1 cellular context compared by ENCODE assay signal in the genomic region with DNA sequence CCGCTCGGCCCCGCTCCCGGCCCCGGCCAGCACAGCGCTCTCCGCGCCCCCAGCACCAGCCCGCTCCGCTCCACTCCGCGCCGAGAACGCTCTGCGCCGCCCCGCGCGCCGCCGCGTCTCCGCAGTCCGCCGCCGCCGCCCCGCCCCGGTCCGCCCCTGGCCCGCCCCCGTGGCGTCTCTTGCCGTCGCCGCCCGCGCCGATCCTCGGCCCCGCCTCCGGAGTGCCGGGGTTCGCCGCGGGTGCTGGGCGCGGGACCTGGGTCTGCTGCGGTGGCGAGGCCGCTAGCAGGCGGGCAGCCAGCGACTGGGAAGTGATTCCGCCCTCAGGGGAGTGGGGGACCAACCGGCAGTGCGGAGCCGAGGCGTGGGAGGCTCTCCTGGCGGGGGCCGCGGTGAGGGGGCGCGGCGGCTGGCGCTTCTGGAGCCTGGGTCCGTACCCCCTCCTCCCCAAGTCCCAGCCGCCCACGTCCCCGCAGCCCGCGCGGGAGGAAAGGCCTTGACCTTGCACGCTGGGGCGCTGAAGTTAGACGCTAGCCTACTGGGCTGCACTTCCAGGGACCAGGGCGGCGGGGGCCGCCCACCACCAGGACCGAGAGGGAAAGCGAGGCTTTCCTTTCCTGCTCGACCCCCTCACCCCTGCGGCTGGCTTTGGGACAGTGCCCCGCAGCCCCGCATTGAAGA.
TF ChIP-seq lines count a peak whose summit lies in the region.

HS6ST1 (minus strand) TSS at position 93 of the 681 bp plus-strand sequence. CDS start 305 bp downstream, outside the sequence.

TF ChIP-seq in HepG2, 621 proteins besides CTCF, POLR2A, EP300 and RAD21 (continued from another document and continues in another):
- TF ChIP-seq CEBPZ (IDR thresholded peaks at IDR 0.05; ENCODE audit: low read length) (no peak), STAG1 (CRISPR knock-in tag; IDR thresholded peaks at IDR 0.05) (no peak; the same call in 1 of the 2 replicates), PHB2 (IDR thresholded peaks at IDR 0.05; ENCODE audit: partially characterized antibody) (no peak), FOXP1 (IDR thresholded peaks at IDR 0.05) (no peak), FOXP1 (CRISPR knock-in tag; IDR thresholded peaks at IDR 0.05) (no peak), GZF1 (CRISPR knock-in tag; IDR thresholded peaks at IDR 0.05) (no peak), CCDC6 (CRISPR knock-in tag; IDR thresholded peaks at IDR 0.05) (peak; percentile 86)
- TF ChIP-seq, protein P1, sequence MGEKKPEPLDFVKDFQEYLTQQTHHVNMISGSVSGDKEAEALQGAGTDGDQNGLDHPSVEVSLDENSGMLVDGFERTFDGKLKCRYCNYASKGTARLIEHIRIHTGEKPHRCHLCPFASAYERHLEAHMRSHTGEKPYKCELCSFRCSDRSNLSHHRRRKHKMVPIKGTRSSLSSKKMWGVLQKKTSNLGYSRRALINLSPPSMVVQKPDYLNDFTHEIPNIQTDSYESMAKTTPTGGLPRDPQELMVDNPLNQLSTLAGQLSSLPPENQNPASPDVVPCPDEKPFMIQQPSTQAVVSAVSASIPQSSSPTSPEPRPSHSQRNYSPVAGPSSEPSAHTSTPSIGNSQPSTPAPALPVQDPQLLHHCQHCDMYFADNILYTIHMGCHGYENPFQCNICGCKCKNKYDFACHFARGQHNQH (CRISPR knock-in tag; IDR thresholded peaks at IDR 0.05), result no peak
- TF ChIP-seq, protein P2, sequence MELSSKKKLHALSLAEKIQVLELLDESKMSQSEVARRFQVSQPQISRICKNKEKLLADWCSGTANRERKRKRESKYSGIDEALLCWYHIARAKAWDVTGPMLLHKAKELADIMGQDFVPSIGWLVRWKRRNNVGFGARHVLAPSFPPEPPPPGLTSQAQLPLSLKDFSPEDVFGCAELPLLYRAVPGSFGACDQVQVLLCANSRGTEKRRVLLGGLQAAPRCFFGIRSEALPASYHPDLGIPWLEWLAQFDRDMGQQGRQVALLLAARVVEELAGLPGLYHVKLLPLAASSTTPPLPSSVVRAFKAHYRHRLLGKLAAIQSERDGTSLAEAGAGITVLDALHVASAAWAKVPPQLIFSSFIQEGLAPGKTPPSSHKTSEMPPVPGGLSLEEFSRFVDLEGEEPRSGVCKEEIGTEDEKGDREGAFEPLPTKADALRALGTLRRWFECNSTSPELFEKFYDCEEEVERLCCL (CRISPR knock-in tag; IDR thresholded peaks at IDR 0.05; ENCODE audit: borderline replicate concordance), result no peak
- TF ChIP-seq, protein P3, sequence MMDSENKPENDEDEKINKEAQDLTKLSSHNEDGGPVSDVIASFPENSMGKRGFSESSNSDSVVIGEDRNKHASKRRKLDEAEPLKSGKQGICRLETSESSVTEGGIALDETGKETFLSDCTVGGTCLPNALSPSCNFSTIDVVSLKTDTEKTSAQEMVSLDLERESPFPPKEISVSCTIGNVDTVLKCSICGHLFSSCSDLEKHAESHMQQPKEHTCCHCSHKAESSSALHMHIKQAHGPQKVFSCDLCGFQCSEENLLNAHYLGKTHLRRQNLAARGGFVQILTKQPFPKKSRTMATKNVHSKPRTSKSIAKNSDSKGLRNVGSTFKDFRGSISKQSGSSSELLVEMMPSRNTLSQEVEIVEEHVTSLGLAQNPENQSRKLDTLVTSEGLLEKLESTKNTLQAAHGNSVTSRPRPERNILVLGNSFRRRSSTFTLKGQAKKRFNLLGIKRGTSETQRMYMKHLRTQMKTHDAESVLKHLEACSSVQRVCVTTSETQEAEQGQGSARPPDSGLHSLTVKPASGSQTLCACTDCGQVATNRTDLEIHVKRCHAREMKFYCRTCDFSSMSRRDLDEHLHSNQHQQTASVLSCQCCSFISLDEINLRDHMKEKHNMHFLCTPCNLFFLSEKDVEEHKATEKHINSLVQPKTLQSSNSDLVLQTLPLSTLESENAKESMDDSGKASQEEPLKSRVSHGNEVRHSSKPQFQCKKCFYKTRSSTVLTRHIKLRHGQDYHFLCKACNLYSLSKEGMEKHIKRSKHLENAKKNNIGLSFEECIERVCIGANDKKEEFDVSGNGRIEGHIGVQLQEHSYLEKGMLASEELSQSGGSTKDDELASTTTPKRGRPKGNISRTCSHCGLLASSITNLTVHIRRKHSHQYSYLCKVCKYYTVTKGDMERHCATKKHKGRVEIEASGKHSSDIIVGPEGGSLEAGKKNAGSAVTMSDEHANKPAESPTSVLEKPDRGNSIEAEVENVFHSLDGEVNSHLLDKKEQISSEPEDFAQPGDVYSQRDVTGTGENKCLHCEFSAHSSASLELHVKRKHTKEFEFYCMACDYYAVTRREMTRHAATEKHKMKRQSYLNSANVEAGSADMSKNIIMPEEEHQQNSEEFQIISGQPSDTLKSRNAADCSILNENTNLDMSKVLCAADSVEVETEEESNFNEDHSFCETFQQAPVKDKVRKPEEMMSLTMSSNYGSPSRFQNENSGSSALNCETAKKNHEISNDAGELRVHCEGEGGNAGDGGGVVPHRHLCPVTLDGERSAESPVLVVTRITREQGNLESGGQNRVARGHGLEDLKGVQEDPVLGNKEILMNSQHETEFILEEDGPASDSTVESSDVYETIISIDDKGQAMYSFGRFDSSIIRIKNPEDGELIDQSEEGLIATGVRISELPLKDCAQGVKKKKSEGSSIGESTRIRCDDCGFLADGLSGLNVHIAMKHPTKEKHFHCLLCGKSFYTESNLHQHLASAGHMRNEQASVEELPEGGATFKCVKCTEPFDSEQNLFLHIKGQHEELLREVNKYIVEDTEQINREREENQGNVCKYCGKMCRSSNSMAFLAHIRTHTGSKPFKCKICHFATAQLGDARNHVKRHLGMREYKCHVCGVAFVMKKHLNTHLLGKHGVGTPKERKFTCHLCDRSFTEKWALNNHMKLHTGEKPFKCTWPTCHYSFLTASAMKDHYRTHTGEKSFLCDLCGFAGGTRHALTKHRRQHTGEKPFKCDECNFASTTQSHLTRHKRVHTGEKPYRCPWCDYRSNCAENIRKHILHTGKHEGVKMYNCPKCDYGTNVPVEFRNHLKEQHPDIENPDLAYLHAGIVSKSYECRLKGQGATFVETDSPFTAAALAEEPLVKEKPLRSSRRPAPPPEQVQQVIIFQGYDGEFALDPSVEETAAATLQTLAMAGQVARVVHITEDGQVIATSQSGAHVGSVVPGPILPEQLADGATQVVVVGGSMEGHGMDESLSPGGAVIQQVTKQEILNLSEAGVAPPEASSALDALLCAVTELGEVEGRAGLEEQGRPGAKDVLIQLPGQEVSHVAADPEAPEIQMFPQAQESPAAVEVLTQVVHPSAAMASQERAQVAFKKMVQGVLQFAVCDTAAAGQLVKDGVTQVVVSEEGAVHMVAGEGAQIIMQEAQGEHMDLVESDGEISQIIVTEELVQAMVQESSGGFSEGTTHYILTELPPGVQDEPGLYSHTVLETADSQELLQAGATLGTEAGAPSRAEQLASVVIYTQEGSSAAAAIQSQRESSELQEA (CRISPR knock-in tag; IDR thresholded peaks at IDR 0.05; ENCODE audit: not compliant biosample characterization), result peak; percentile 68
- TF ChIP-seq, protein P4, sequence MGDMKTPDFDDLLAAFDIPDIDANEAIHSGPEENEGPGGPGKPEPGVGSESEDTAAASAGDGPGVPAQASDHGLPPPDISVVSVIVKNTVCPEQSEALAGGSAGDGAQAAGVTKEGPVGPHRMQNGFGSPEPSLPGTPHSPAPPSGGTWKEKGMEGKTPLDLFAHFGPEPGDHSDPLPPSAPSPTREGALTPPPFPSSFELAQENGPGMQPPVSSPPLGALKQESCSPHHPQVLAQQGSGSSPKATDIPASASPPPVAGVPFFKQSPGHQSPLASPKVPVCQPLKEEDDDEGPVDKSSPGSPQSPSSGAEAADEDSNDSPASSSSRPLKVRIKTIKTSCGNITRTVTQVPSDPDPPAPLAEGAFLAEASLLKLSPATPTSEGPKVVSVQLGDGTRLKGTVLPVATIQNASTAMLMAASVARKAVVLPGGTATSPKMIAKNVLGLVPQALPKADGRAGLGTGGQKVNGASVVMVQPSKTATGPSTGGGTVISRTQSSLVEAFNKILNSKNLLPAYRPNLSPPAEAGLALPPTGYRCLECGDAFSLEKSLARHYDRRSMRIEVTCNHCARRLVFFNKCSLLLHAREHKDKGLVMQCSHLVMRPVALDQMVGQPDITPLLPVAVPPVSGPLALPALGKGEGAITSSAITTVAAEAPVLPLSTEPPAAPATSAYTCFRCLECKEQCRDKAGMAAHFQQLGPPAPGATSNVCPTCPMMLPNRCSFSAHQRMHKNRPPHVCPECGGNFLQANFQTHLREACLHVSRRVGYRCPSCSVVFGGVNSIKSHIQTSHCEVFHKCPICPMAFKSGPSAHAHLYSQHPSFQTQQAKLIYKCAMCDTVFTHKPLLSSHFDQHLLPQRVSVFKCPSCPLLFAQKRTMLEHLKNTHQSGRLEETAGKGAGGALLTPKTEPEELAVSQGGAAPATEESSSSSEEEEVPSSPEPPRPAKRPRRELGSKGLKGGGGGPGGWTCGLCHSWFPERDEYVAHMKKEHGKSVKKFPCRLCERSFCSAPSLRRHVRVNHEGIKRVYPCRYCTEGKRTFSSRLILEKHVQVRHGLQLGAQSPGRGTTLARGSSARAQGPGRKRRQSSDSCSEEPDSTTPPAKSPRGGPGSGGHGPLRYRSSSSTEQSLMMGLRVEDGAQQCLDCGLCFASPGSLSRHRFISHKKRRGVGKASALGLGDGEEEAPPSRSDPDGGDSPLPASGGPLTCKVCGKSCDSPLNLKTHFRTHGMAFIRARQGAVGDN (CRISPR knock-in tag; IDR thresholded peaks at IDR 0.05), result peak; percentile 82
- TF ChIP-seq, protein P5, sequence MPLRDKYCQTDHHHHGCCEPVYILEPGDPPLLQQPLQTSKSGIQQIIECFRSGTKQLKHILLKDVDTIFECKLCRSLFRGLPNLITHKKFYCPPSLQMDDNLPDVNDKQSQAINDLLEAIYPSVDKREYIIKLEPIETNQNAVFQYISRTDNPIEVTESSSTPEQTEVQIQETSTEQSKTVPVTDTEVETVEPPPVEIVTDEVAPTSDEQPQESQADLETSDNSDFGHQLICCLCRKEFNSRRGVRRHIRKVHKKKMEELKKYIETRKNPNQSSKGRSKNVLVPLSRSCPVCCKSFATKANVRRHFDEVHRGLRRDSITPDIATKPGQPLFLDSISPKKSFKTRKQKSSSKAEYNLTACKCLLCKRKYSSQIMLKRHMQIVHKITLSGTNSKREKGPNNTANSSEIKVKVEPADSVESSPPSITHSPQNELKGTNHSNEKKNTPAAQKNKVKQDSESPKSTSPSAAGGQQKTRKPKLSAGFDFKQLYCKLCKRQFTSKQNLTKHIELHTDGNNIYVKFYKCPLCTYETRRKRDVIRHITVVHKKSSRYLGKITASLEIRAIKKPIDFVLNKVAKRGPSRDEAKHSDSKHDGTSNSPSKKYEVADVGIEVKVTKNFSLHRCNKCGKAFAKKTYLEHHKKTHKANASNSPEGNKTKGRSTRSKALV (CRISPR knock-in tag; IDR thresholded peaks at IDR 0.05), result no peak
